Comparison of ENCODE assay signal across 9 cellular contexts in the genomic region with DNA sequence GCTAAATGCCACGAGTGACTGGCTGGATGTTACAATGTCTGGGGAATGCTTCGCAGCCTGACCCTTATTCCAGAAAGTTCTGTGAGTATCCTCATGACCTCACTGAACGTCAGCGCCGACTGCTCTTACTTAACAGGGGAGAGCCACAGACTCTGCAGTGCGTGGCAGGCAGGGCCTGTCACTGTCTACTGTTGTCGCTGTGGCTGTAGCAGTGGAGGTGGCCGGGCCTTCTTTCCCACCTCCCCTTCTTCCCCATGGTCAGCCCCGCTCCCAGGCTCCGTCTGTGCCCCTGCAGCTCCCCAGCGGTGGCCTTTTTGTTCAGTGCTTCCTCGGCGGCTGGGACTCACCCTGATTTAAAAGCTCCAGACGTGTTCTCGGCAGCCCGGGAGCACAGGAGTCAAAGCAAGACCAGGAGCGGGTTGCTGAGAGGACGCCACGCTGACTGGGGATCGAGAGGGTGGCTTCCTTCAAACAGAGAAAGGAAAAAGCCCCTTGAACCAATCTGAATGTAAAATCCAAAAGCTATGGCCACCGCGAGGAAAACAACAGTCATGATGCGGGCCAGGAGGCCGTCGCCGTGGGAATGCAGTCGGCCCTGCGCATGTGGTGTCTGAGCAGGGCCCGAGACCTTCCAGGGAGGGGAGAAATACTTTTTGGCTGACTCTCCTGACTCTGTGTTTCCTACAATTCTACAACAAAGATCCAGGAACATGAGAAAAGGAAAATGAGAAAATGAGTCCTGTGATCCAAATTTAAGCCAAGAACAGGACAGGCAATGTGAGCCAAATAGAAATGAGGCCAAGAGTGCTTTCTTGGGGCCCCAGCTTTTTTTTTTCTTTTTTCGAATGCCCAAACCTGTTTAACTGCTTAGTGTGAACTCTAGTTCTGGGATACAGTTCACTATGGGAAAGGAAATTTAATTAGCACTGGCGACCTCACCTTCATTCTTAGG. TPM values are rescaled to one million over a fixed set of nuclear protein-coding genes. Genes with fewer than 3 reads are reported as not detected.
A peak's percentile ranks its signal among the peaks of the same experiment; 100 is the strongest.
DNase-seq lines count a peak whose midpoint lies in the region; ATAC-seq and TF ChIP-seq lines count a peak whose summit lies in the region.
"Had no signal": no experiment of that assay in that cellular context is flagged by ENCODE, and none has a peak within 500 bp of the region (broad histone marks: within the 10 kb centered on the region; RNA-seq: fewer than 3 reads in every experiment).

No MANE protein-coding gene starts in this region.

- ATAC-seq in left cardiac atrium (peak; percentile 51 to 52), T-helper 17 cell (no peak)

- H3K4me1 Mint-ChIP-seq in CD14-positive monocyte (peaks cover 61% of the 10 kb centered on the region), progenitor cell of endocrine pancreas (ENCODE audit: low read depth) (peaks cover 37% of the 10 kb centered on the region), T-helper 17 cell (peaks cover 5% of the 10 kb centered on the region)
- peaks cover 20% of the 10 kb centered on the region for H3K4me1 Mint-ChIP-seq in activated naive CD4-positive, alpha-beta T cell treated with anti-CD3 and anti-CD28 coated beads, Interleukin-2, amount 10 ng/mL, durations not matched to agents 7 days and 5 days

- TF ChIP-seq CTCF in CD14-positive monocyte (IDR thresholded peaks at IDR 0.05) (no peak), progenitor cell of endocrine pancreas (IDR thresholded peaks at IDR 0.05; ENCODE audit: unreplicated experiment) (no peak)

- CTCF ChIA-PET in activated naive CD4-positive, alpha-beta T cell treated with anti-CD3 and anti-CD28 coated beads, Interleukin-2, amount 10 ng/mL, durations not matched to agents 7 days and 5 days (lab: Charles Lee) = interaction anchor here (1.0 kb wide), 1 partner anchor 32 kb away, joined by 3 read pairs; no protein-coding TSS in a partner anchor

- H3K36me3 Mint-ChIP-seq in CD14-positive monocyte = peaks cover 3 to 4% of the 10 kb centered on the region in 2 donors
- no peaks in the 10 kb centered on the region for H3K36me3 Mint-ChIP-seq in progenitor cell of endocrine pancreas (ENCODE audit: insufficient read depth)
- no peaks in the 10 kb centered on the region for H3K36me3 Mint-ChIP-seq in activated naive CD4-positive, alpha-beta T cell treated with anti-CD3 and anti-CD28 coated beads, Interleukin-2, amount 10 ng/mL, durations not matched to agents 7 days and 5 days
- H3K36me3 Mint-ChIP-seq in T-helper 17 cell (ENCODE audit: low read depth) = peaks cover 2% of the 10 kb centered on the region

- H3K9me3 Mint-ChIP-seq in CD14-positive monocyte (no peaks in the 10 kb centered on the region), progenitor cell of endocrine pancreas (ENCODE audit: low read depth) (no peaks in the 10 kb centered on the region)
- H3K9me3 Mint-ChIP-seq in activated naive CD4-positive, alpha-beta T cell treated with anti-CD3 and anti-CD28 coated beads, Interleukin-2, amount 10 ng/mL, durations not matched to agents 7 days and 5 days = no peaks in the 10 kb centered on the region

- H3K27me3 Mint-ChIP-seq in CD14-positive monocyte (ENCODE audit: low read depth in 3 of 3) (peaks cover 2% of the 10 kb centered on the region in 3 donors), progenitor cell of endocrine pancreas (no peaks in the 10 kb centered on the region), T-helper 17 cell (peaks cover 38% of the 10 kb centered on the region)
- H3K27me3 Mint-ChIP-seq in activated naive CD4-positive, alpha-beta T cell treated with anti-CD3 and anti-CD28 coated beads, Interleukin-2, amount 10 ng/mL, durations not matched to agents 7 days and 5 days = peaks cover 26% of the 10 kb centered on the region

- intact Hi-C loops in CD14-positive monocyte (cut with micrococcal nuclease) (loop anchor here in 1 of 2 donors (5.0 kb wide), 1 partner anchor 34 kb away; no protein-coding TSS in a partner anchor), left cardiac atrium (cut with DNase I) (loop anchor here (5.0 to 10.0 kb wide), 2 partner anchors 76 to 193 kb away; no protein-coding TSS in a partner anchor)

- no peak for DNase-seq in CD14-positive monocyte (ENCODE audit: low spot score)
- peak; percentile 82 for DNase-seq in amniotic epithelial cell (ENCODE audit: low read depth)
- peak; percentile 79 for DNase-seq in left cardiac atrium
- DNase-seq in progenitor cell of endocrine pancreas (ENCODE audit: low spot score, unreplicated experiment) = no peak
- no peak for DNase-seq in activated naive CD4-positive, alpha-beta T cell treated with anti-CD3 and anti-CD28 coated beads, Interleukin-2, amount 10 ng/mL, durations not matched to agents 7 days and 5 days
- DNase-seq in NCI-H1930 (lab: John Stamatoyannopoulos, UW) = no peak
- no peak for DNase-seq in NCI-H2227 (lab: John Stamatoyannopoulos, UW; ENCODE audit: unreplicated experiment)
- DNase-seq in T-helper 17 cell = no peak
- DNase-seq: WERI-Rb-1 had no signal

- H3K27ac Mint-ChIP-seq in CD14-positive monocyte (peak overlapping the region; percentile 97 to 100 (median 99)), progenitor cell of endocrine pancreas (peak overlapping the region; percentile 91), T-helper 17 cell (no peak overlapping the region)
- no peak overlapping the region for H3K27ac Mint-ChIP-seq in activated naive CD4-positive, alpha-beta T cell treated with anti-CD3 and anti-CD28 coated beads, Interleukin-2, amount 10 ng/mL, durations not matched to agents 7 days and 5 days

- H3K9me3 ChIP-seq in T-helper 17 cell (ENCODE audit: control insufficient read depth, low read length, poor library complexity, severe bottlenecking) = no peaks in the 10 kb centered on the region

- no peak overlapping the region for H3K4me3 Mint-ChIP-seq in CD14-positive monocyte
- peak overlapping the region; percentile 3 for H3K4me3 Mint-ChIP-seq in progenitor cell of endocrine pancreas (ENCODE audit: low read depth)
- H3K4me3 Mint-ChIP-seq in activated naive CD4-positive, alpha-beta T cell treated with anti-CD3 and anti-CD28 coated beads, Interleukin-2, amount 10 ng/mL, durations not matched to agents 7 days and 5 days = no peak overlapping the region
- no peak overlapping the region for H3K4me3 Mint-ChIP-seq in T-helper 17 cell

RNA-seq across cellular contexts. Expression of gene TARBP1, which starts 52.5 kb away (rescaled TPM):
- polyA plus RNA-seq in CD14-positive monocyte = 1 to 10 TPM; 1.4 to 3.2 TPM
- total RNA-seq in left cardiac atrium (10 to 100 TPM in 1 of 2 donors, 1 to 10 TPM in 1; 9.6 to 10.1 TPM), progenitor cell of endocrine pancreas (60.4 and 65.9 TPM in 2 replicates), T-helper 17 cell (10 to 100 TPM; 31.7 to 33.8 TPM)

Comparison
In these comparisons a context has a peak if more than half of its experiments do, and no peak if none do; other contexts are left out.
1. DNase-seq: peak in amniotic epithelial cell (single experiment) and left cardiac atrium (single experiment); none in CD14-positive monocyte (single experiment), progenitor cell of endocrine pancreas (single experiment), activated naive CD4-positive, alpha-beta T cell treated with anti-CD3 and anti-CD28 coated beads, Interleukin-2, amount 10 ng/mL, durations not matched to agents 7 days and 5 days (single experiment), NCI-H1930 (0 of 2), NCI-H2227 (single experiment) and T-helper 17 cell (0 of 3).
2. H3K27ac Mint-ChIP-seq: peak in CD14-positive monocyte (7 of 7) and progenitor cell of endocrine pancreas (single experiment); none in activated naive CD4-positive, alpha-beta T cell treated with anti-CD3 and anti-CD28 coated beads, Interleukin-2, amount 10 ng/mL, durations not matched to agents 7 days and 5 days (single experiment) and T-helper 17 cell (single experiment).